8 cellular contexts compared by ENCODE assay signal in the genomic region with DNA sequence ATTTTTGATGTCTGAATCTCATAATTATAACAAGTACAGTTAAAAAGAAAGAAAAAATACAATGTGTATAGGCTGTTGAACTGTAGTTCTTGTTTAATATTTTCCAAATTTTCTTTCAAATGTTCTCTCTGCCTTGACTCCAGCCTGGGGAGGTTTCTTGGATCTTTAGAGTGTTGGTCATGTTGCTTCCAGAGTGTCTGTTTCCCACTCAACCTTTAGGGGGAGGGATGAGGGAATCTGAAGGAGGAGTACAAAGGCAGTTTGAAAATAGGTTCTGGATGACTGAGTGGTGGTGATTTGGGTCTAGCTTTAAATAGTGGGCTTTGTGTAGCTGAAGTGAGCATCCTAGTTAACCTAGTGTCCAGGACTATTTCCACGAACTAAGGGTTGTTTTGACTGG. TPM values are rescaled to one million over a fixed set of nuclear protein-coding genes. Genes with fewer than 3 reads are reported as not detected.
DNase-seq lines count a peak whose midpoint lies in the region; ATAC-seq and TF ChIP-seq lines count a peak whose summit lies in the region.

No MANE protein-coding gene starts in this region.

- peaks cover 40% of the 10 kb centered on the region for H3K4me1 Mint-ChIP-seq in stimulated activated naive CD8-positive, alpha-beta T cell treated with anti-CD3 and anti-CD28 coated beads, Interleukin-15, Interleukin-2, amounts not matched to agents 100 ng/mL and 50 ng/mL, for 24 hours (ENCODE audit: low read depth)
- H3K4me1 Mint-ChIP-seq in stimulated activated naive CD8-positive, alpha-beta T cell treated with anti-CD3 and anti-CD28 coated beads, Interleukin-15, amount 100 ng/mL, for 72 hours = peaks cover 31% of the 10 kb centered on the region
- no peaks in the 10 kb centered on the region for H3K4me1 Mint-ChIP-seq in central memory CD8-positive, alpha-beta T cell

- intact Hi-C loops in left lung (cut with DNase I) = no loop called here

- H3K4me3 Mint-ChIP-seq in stimulated activated naive CD8-positive, alpha-beta T cell treated with anti-CD3 and anti-CD28 coated beads, Interleukin-15, Interleukin-2, amounts not matched to agents 100 ng/mL and 50 ng/mL, for 24 hours = peak overlapping the region; percentile 61
- H3K4me3 Mint-ChIP-seq in stimulated activated naive CD8-positive, alpha-beta T cell treated with anti-CD3 and anti-CD28 coated beads, Interleukin-15, amount 100 ng/mL, for 72 hours = peak overlapping the region in 1 of 2 donors; percentile 31
- H3K4me3 Mint-ChIP-seq in central memory CD8-positive, alpha-beta T cell = no peak overlapping the region

- H3K4me1 ChIP-seq in left lung (peaks cover 18 to 53% of the 10 kb centered on the region in 2 donors), tibial nerve (peaks cover 0 to 41% (median 30%) of the 10 kb centered on the region in 4 donors)

- no peak for DNase-seq in stimulated activated naive CD8-positive, alpha-beta T cell treated with anti-CD3 and anti-CD28 coated beads, Interleukin-15, amount 100 ng/mL, for 72 hours
- no peak for DNase-seq in central memory CD8-positive, alpha-beta T cell (ENCODE audit: low spot score in 2 of 2)
- DNase-seq in left lung (no peak), tibial nerve (ENCODE audit: low spot score in 2 of 2) (no peak), T-helper 9 cell (no peak), NCI-H146 treated with DMSO at 0.1 percent for 48 hours (lab: John Stamatoyannopoulos, UW; ENCODE audit: unreplicated experiment) (no peak)

- H3K36me3 ChIP-seq in left lung (no peaks in the 10 kb centered on the region), tibial nerve (no peaks in the 10 kb centered on the region)

- TF ChIP-seq EP300 in tibial nerve (IDR thresholded peaks at IDR 0.05) = peak in 1 of 2 donors; percentile 50

- no peak for ATAC-seq in stimulated activated naive CD8-positive, alpha-beta T cell treated with anti-CD3 and anti-CD28 coated beads, Interleukin-15, amount 100 ng/mL, for 72 hours
- no peak for ATAC-seq in central memory CD8-positive, alpha-beta T cell (replicated peaks; ENCODE audit: extremely low read depth, poor library complexity, severe bottlenecking)
- ATAC-seq in left lung (peak; percentile 62), GM18868 (IDR thresholded peaks at IDR 0.05; ENCODE audit: unreplicated experiment) (no peak)

- peak overlapping the region; percentile 88 to 91 for H3K27ac ChIP-seq in left lung
- H3K27ac ChIP-seq in tibial nerve = peak overlapping the region; percentile 39 to 97 (median 89)

- TF ChIP-seq CTCF in left lung (IDR thresholded peaks at IDR 0.05) (peak in 1 of 2 donors; percentile 22), tibial nerve (IDR thresholded peaks at IDR 0.05) (peak; percentile 27 to 39 (median 36))

- H3K27me3 ChIP-seq in left lung (no peaks in the 10 kb centered on the region), tibial nerve (no peaks in the 10 kb centered on the region)

- H3K4me3 ChIP-seq in left lung = peak overlapping the region; percentile 52 to 65
- H3K4me3 ChIP-seq in tibial nerve = peak overlapping the region; percentile 48 to 65 (median 60)

- no peaks in the 10 kb centered on the region for H3K9me3 Mint-ChIP-seq in stimulated activated naive CD8-positive, alpha-beta T cell treated with anti-CD3 and anti-CD28 coated beads, Interleukin-15, Interleukin-2, amounts not matched to agents 100 ng/mL and 50 ng/mL, for 24 hours
- no peaks in the 10 kb centered on the region for H3K9me3 Mint-ChIP-seq in stimulated activated naive CD8-positive, alpha-beta T cell treated with anti-CD3 and anti-CD28 coated beads, Interleukin-15, amount 100 ng/mL, for 72 hours
- no peaks in the 10 kb centered on the region for H3K9me3 Mint-ChIP-seq in central memory CD8-positive, alpha-beta T cell

- 4 to 7% methylated on average over 1 of the region's 1 CpG for WGBS in tibial nerve, 2 donors

- no peak overlapping the region for H3K27ac Mint-ChIP-seq in stimulated activated naive CD8-positive, alpha-beta T cell treated with anti-CD3 and anti-CD28 coated beads, Interleukin-15, Interleukin-2, amounts not matched to agents 100 ng/mL and 50 ng/mL, for 24 hours
- H3K27ac Mint-ChIP-seq in stimulated activated naive CD8-positive, alpha-beta T cell treated with anti-CD3 and anti-CD28 coated beads, Interleukin-15, amount 100 ng/mL, for 72 hours = no peak overlapping the region
- H3K27ac Mint-ChIP-seq in central memory CD8-positive, alpha-beta T cell (ENCODE audit: low read depth) = peak overlapping the region; percentile 23

- H3K9me3 ChIP-seq in left lung = no peaks in the 10 kb centered on the region
- H3K9me3 ChIP-seq in tibial nerve = no peaks in the 10 kb centered on the region

- no peaks in the 10 kb centered on the region for H3K27me3 Mint-ChIP-seq in stimulated activated naive CD8-positive, alpha-beta T cell treated with anti-CD3 and anti-CD28 coated beads, Interleukin-15, Interleukin-2, amounts not matched to agents 100 ng/mL and 50 ng/mL, for 24 hours
- H3K27me3 Mint-ChIP-seq in stimulated activated naive CD8-positive, alpha-beta T cell treated with anti-CD3 and anti-CD28 coated beads, Interleukin-15, amount 100 ng/mL, for 72 hours = no peaks in the 10 kb centered on the region
- H3K27me3 Mint-ChIP-seq in central memory CD8-positive, alpha-beta T cell = no peaks in the 10 kb centered on the region

- H3K36me3 Mint-ChIP-seq in stimulated activated naive CD8-positive, alpha-beta T cell treated with anti-CD3 and anti-CD28 coated beads, Interleukin-15, Interleukin-2, amounts not matched to agents 100 ng/mL and 50 ng/mL, for 24 hours (ENCODE audit: low read depth) = no peaks in the 10 kb centered on the region
- H3K36me3 Mint-ChIP-seq in central memory CD8-positive, alpha-beta T cell (ENCODE audit: insufficient read depth) = peaks cover 5% of the 10 kb centered on the region

- TF ChIP-seq POLR2A in tibial nerve (IDR thresholded peaks at IDR 0.05) = no peak

RNA-seq across cellular contexts. Expression of a gene that starts 2.0 kb away (rescaled TPM):
- 100 to 1,000 TPM; 187 to 217 TPM for total RNA-seq in left lung
- total RNA-seq in tibial nerve = 100 to 1,000 TPM; 104 to 128 (median 124) TPM

RNA-seq across cellular contexts. Expression of a gene that starts 11.9 kb away (rescaled TPM):
- total RNA-seq in left lung (not detected), tibial nerve (not detected)

RNA-seq across cellular contexts. Expression of a gene that starts 22.3 kb away (rescaled TPM):
- total RNA-seq in left lung (100 to 1,000 TPM in 1 of 2 donors, 10 to 100 TPM in 1; 94.1 to 108 TPM), tibial nerve (100 to 1,000 TPM in 3 of 4 donors, 10 to 100 TPM in 1; 78.1 to 146 (median 118) TPM)

RNA-seq across cellular contexts. Expression of a gene that starts 51.2 kb away (rescaled TPM):
- total RNA-seq in left lung (10 to 100 TPM; 67.7 to 88.3 TPM), tibial nerve (10 to 100 TPM; 54.3 to 89.4 (median 71.7) TPM)

RNA-seq across cellular contexts. Expression of a gene that starts 51.6 kb away (rescaled TPM):
- total RNA-seq in left lung (10 to 100 TPM; 11.0 to 11.8 TPM), tibial nerve (10 to 100 TPM; 11.9 to 17.3 (median 15.4) TPM)
